In genomic region chr12:132477703-132478432, GRCh38 we compare ENCODE assay signal across 24 cellular contexts. TPM values are rescaled to one million over a fixed set of nuclear protein-coding genes. Genes with fewer than 3 reads are reported as not detected.
DNase-seq lines count a peak whose midpoint lies in the region; ATAC-seq and TF ChIP-seq lines count a peak whose summit lies in the region.
"Had no signal": no experiment of that assay in that cellular context is flagged by ENCODE, and none has a peak within 500 bp of the region (broad histone marks: within the 10 kb centered on the region; RNA-seq: fewer than 3 reads in every experiment).

No MANE protein-coding gene starts in this region.

- H3K9me3 ChIP-seq in left ventricle myocardium inferior (replicated peaks) (no peaks in the 10 kb centered on the region), RWPE2 (ENCODE audit: severe bottlenecking) (no peaks in the 10 kb centered on the region)
- H3K9me3 ChIP-seq: ovary, thyroid gland had no signal

- TF ChIP-seq CTCF in left ventricle myocardium inferior (IDR thresholded peaks at IDR 0.05; ENCODE audit: borderline replicate concordance) (no peak), RWPE2 (IDR thresholded peaks at IDR 0.05; ENCODE audit: poor library complexity, severe bottlenecking) (no peak)

- H3K4me3 Mint-ChIP-seq in effector memory CD8-positive, alpha-beta T cell = peak overlapping the region; percentile 68 to 79
- no peak overlapping the region for H3K4me3 Mint-ChIP-seq in stimulated activated naive CD8-positive, alpha-beta T cell treated with anti-CD3 and anti-CD28 coated beads, Interleukin-15, amount 100 ng/mL, for 72 hours
- H3K4me3 Mint-ChIP-seq: mesothelial cell of epicardium; stimulated activated naive CD8-positive, alpha-beta T cell treated with anti-CD3 and anti-CD28 coated beads, Interleukin-15, Interleukin-2, amounts not matched to agents 100 ng/mL and 50 ng/mL, for 24 hours had no signal

- peak; percentile 37 for DNase-seq in Right ventricle myocardium inferior (ENCODE audit: missing footprints)
- no peak for DNase-seq in left ventricle myocardium inferior
- no peak for DNase-seq in RWPE2 (ENCODE audit: low spot score)
- no peak for DNase-seq in effector memory CD8-positive, alpha-beta T cell
- DNase-seq in stimulated activated naive CD8-positive, alpha-beta T cell treated with anti-CD3 and anti-CD28 coated beads, Interleukin-15, amount 100 ng/mL, for 72 hours = no peak
- no peak for DNase-seq in AML-193 (lab: John Stamatoyannopoulos, UW)
- DNase-seq: brain microvascular endothelial cell; effector memory CD4-positive, alpha-beta T cell; IMR-90; naive thymus-derived CD4-positive, alpha-beta T cell; NCI-H1417; NCI-H2081; NCI-H345; NCI-H774; SIG-M5; stimulated activated CD4-positive, alpha-beta T cell treated with anti-CD3 and anti-CD28 coated beads, Interleukin-4, amount 100 ng/mL, for 24 hours; SW 1271; thyroid gland had no signal

- peaks cover 0 to 9% of the 10 kb centered on the region in 2 donors for H3K27me3 Mint-ChIP-seq in effector memory CD8-positive, alpha-beta T cell
- no peaks in the 10 kb centered on the region for H3K27me3 Mint-ChIP-seq in stimulated activated naive CD8-positive, alpha-beta T cell treated with anti-CD3 and anti-CD28 coated beads, Interleukin-15, amount 100 ng/mL, for 72 hours
- H3K27me3 Mint-ChIP-seq: stimulated activated naive CD8-positive, alpha-beta T cell treated with anti-CD3 and anti-CD28 coated beads, Interleukin-15, Interleukin-2, amounts not matched to agents 100 ng/mL and 50 ng/mL, for 24 hours had no signal

- H3K27me3 ChIP-seq in left ventricle myocardium inferior (ENCODE audit: low read depth) (peaks cover 46% of the 10 kb centered on the region), RWPE2 (ENCODE audit: insufficient read depth, poor library complexity, severe bottlenecking) (peaks cover 12% of the 10 kb centered on the region)
- H3K27me3 ChIP-seq: ovary, thyroid gland had no signal

- H3K4me1 ChIP-seq in left ventricle myocardium inferior (no peaks in the 10 kb centered on the region), RWPE2 (ENCODE audit: insufficient read depth, poor library complexity, severe bottlenecking) (no peaks in the 10 kb centered on the region)
- H3K4me1 ChIP-seq: thyroid gland had no signal

- H3K27ac ChIP-seq in left ventricle myocardium inferior (replicated peaks) = no peak overlapping the region
- H3K27ac ChIP-seq in RWPE2 (ENCODE audit: poor library complexity, severe bottlenecking) = no peak overlapping the region
- H3K27ac ChIP-seq: brain microvascular endothelial cell, hepatocyte, ovary, thyroid gland had no signal

- ATAC-seq in Right ventricle myocardium inferior (no peak), RWPE2 (ENCODE audit: low read depth) (0 out of 3 replicates have a peak, but pooled peaks have one; percentile 8), HG03571 (IDR thresholded peaks at IDR 0.05; ENCODE audit: unreplicated experiment) (no peak)
- ATAC-seq in effector memory CD8-positive, alpha-beta T cell (replicated peaks) = no peak
- ATAC-seq in stimulated activated naive CD8-positive, alpha-beta T cell treated with anti-CD3 and anti-CD28 coated beads, Interleukin-15, amount 100 ng/mL, for 72 hours = peak; percentile 8
- ATAC-seq: left lobe of liver had no signal

- H3K36me3 ChIP-seq in left ventricle myocardium inferior (no peaks in the 10 kb centered on the region), RWPE2 (ENCODE audit: low read depth) (no peaks in the 10 kb centered on the region)
- H3K36me3 ChIP-seq: brain microvascular endothelial cell, ovary, thyroid gland had no signal

- intact Hi-C loops in Right ventricle myocardium inferior (cut with DNase I) (no loop called here), left ventricle myocardium inferior (cut with micrococcal nuclease) (no loop called here)

- H3K9me3 Mint-ChIP-seq in effector memory CD8-positive, alpha-beta T cell = no peaks in the 10 kb centered on the region
- no peaks in the 10 kb centered on the region for H3K9me3 Mint-ChIP-seq in stimulated activated naive CD8-positive, alpha-beta T cell treated with anti-CD3 and anti-CD28 coated beads, Interleukin-15, amount 100 ng/mL, for 72 hours
- H3K9me3 Mint-ChIP-seq: stimulated activated naive CD8-positive, alpha-beta T cell treated with anti-CD3 and anti-CD28 coated beads, Interleukin-15, Interleukin-2, amounts not matched to agents 100 ng/mL and 50 ng/mL, for 24 hours had no signal

- H3K27ac Mint-ChIP-seq in effector memory CD8-positive, alpha-beta T cell = peak overlapping the region; percentile 62 to 72
- H3K27ac Mint-ChIP-seq in stimulated activated naive CD8-positive, alpha-beta T cell treated with anti-CD3 and anti-CD28 coated beads, Interleukin-15, amount 100 ng/mL, for 72 hours = no peak overlapping the region
- H3K27ac Mint-ChIP-seq: mesothelial cell of epicardium; stimulated activated naive CD8-positive, alpha-beta T cell treated with anti-CD3 and anti-CD28 coated beads, Interleukin-15, Interleukin-2, amounts not matched to agents 100 ng/mL and 50 ng/mL, for 24 hours had no signal

- peaks cover 22 to 26% of the 10 kb centered on the region in 2 donors for H3K4me1 Mint-ChIP-seq in effector memory CD8-positive, alpha-beta T cell (ENCODE audit: low read depth in 2 of 2)
- peaks cover 42% of the 10 kb centered on the region for H3K4me1 Mint-ChIP-seq in stimulated activated naive CD8-positive, alpha-beta T cell treated with anti-CD3 and anti-CD28 coated beads, Interleukin-15, amount 100 ng/mL, for 72 hours
- H3K4me1 Mint-ChIP-seq: mesothelial cell of epicardium had no signal

- H3K36me3 Mint-ChIP-seq in effector memory CD8-positive, alpha-beta T cell (ENCODE audit: insufficient read depth) = peaks cover 28% of the 10 kb centered on the region
- H3K36me3 Mint-ChIP-seq: mesothelial cell of epicardium had no signal

- H3K4me3 ChIP-seq in left ventricle myocardium inferior (no peak overlapping the region), RWPE2 (ENCODE audit: severe bottlenecking) (no peak overlapping the region)
- H3K4me3 ChIP-seq: hepatocyte, ovary, thyroid gland had no signal

RNA-seq across cellular contexts. Expression of gene FBRSL1, which starts 12.1 kb away (rescaled TPM):
- 51.9 TPM for total RNA-seq in Right ventricle myocardium inferior
- total RNA-seq in left ventricle myocardium inferior = 66.0 TPM

Comparison
In these comparisons a context has a peak if more than half of its experiments do, and no peak if none do; other contexts are left out.
1. ATAC-seq: peak in RWPE2 (single experiment) and stimulated activated naive CD8-positive, alpha-beta T cell treated with anti-CD3 and anti-CD28 coated beads, Interleukin-15, amount 100 ng/mL, for 72 hours (single experiment); none in Right ventricle myocardium inferior (single experiment), effector memory CD8-positive, alpha-beta T cell (single experiment) and HG03571 (single experiment).
2. H3K27ac Mint-ChIP-seq: peak in effector memory CD8-positive, alpha-beta T cell (2 of 2); none in stimulated activated naive CD8-positive, alpha-beta T cell treated with anti-CD3 and anti-CD28 coated beads, Interleukin-15, amount 100 ng/mL, for 72 hours (0 of 2).
3. H3K4me3 Mint-ChIP-seq: peak in effector memory CD8-positive, alpha-beta T cell (2 of 2); none in stimulated activated naive CD8-positive, alpha-beta T cell treated with anti-CD3 and anti-CD28 coated beads, Interleukin-15, amount 100 ng/mL, for 72 hours (0 of 2).